ENCODE assay signal across 8 cellular contexts in the genomic region with DNA sequence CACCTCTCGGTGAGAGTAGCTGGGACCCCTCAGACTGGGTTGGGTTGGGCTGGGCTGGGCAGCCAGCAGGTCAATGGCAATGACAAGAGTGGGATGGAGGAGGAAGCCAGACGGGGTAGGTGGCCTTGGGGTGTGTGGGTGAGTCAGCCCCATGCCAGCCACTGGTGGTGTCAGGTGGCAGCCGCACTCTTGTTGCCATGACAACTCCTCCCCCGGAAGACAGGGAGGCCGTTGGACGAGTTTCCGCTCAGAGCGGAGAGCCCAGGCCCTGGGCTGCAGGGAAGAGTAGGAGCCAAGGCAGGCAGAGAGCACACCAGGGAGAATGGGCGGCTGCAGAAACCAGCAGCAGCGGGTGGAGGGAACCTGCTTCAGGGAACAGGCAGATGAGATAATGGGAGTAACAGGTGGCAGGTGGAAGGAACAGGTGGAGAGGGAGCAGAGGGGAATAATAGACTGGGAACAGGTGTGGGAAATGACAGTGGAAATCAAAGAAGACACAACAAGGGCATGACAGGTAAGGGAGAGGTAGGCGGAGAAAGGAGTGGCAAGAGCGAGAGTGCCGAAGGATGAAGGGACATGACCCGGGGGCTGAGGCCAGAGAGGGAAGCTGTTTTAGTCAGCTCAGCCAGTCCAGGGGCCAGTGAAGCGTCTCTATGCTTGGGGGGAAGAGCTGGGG. TPM values are rescaled to one million over a fixed set of nuclear protein-coding genes. Genes with fewer than 3 reads are reported as not detected.
DNase-seq lines count a peak whose midpoint lies in the region; ATAC-seq lines count a peak whose summit lies in the region.

No MANE protein-coding gene starts in this region.

- H3K27me3 ChIP-seq in iPS-15b (ENCODE audit: control insufficient read depth, insufficient read depth, low read length) = no peaks in the 10 kb centered on the region

- H3K9me3 Mint-ChIP-seq in activated T-helper 17 cell treated with anti-CD3 and anti-CD28 coated beads, Interleukin-2, amount 50 U/mL, for 72 hours = no peaks in the 10 kb centered on the region

- H3K4me3 ChIP-seq in iPS-15b (ENCODE audit: low read depth, low read length) = no peak overlapping the region

- H3K4me3 Mint-ChIP-seq in activated T-helper 17 cell treated with anti-CD3 and anti-CD28 coated beads, Interleukin-2, amount 50 U/mL, for 72 hours = peak overlapping the region; percentile 55

- H3K9ac ChIP-seq in ES-I3 (ENCODE audit: low read depth, low read length) (peak overlapping the region; percentile 30; the same call in 1 of the 2 replicates), iPS-15b (ENCODE audit: low read depth, low read length) (peak overlapping the region; percentile 37)

- peaks cover 6% of the 10 kb centered on the region for H3K4me1 Mint-ChIP-seq in activated T-helper 17 cell treated with anti-CD3 and anti-CD28 coated beads, Interleukin-2, amount 50 U/mL, for 72 hours

- H3K4me1 ChIP-seq in ES-I3 (ENCODE audit: insufficient read depth, low read length) (peaks cover 34% of the 10 kb centered on the region), iPS-15b (ENCODE audit: control insufficient read depth, insufficient read depth, low read length) (peaks cover 18% of the 10 kb centered on the region)

- no peaks in the 10 kb centered on the region for H3K36me3 Mint-ChIP-seq in activated T-helper 17 cell treated with anti-CD3 and anti-CD28 coated beads, Interleukin-2, amount 50 U/mL, for 72 hours (ENCODE audit: low read depth)

- H3K27ac Mint-ChIP-seq in activated T-helper 17 cell treated with anti-CD3 and anti-CD28 coated beads, Interleukin-2, amount 50 U/mL, for 72 hours = peak overlapping the region; percentile 72

- peaks cover 24% of the 10 kb centered on the region for H3K27me3 Mint-ChIP-seq in activated T-helper 17 cell treated with anti-CD3 and anti-CD28 coated beads, Interleukin-2, amount 50 U/mL, for 72 hours

- H3K36me3 ChIP-seq in ES-I3 (ENCODE audit: insufficient read depth, low read length) (no peaks in the 10 kb centered on the region), iPS-15b (ENCODE audit: control insufficient read depth, insufficient read depth, low read length) (peaks cover 10% of the 10 kb centered on the region)

- DNase-seq in NCI-H2081 (lab: John Stamatoyannopoulos, UW) = peak; percentile 88 to 94
- DNase-seq in stimulated activated CD4-positive, alpha-beta T cell treated with anti-CD3 and anti-CD28 coated beads, Interleukin-4, amount 100 ng/mL, for 24 hours = peak; percentile 32
- no peak for DNase-seq in foreskin melanocyte
- no peak for DNase-seq in HuH-7.5 (ENCODE audit: low spot score)

- H3K9me3 ChIP-seq in ES-I3 (ENCODE audit: control insufficient read depth, insufficient read depth, low read length) (no peaks in the 10 kb centered on the region), iPS-15b (ENCODE audit: control insufficient read depth, insufficient read depth, low read length) (no peaks in the 10 kb centered on the region)

- peak; percentile 95 for ATAC-seq in activated T-helper 17 cell treated with anti-CD3 and anti-CD28 coated beads, Interleukin-2, amount 50 U/mL, for 72 hours (replicated peaks)
- no peak for ATAC-seq in GM18870 (IDR thresholded peaks at IDR 0.05; ENCODE audit: unreplicated experiment)

RNA-seq across cellular contexts. Expression of gene SPTBN2, which starts 8.7 kb away (rescaled TPM):
- total RNA-seq in activated T-helper 17 cell treated with anti-CD3 and anti-CD28 coated beads, Interleukin-2, amount 50 U/mL, for 72 hours = under 1 TPM; 0.37 to 0.45 TPM

RNA-seq across cellular contexts. Expression of gene RBM4B, which starts 42.7 kb away (rescaled TPM):
- 10 to 100 TPM; 23.6 to 31.4 TPM for total RNA-seq in activated T-helper 17 cell treated with anti-CD3 and anti-CD28 coated beads, Interleukin-2, amount 50 U/mL, for 72 hours

Comparison
In these comparisons a context has a peak if more than half of its experiments do, and no peak if none do; other contexts are left out.
1. DNase-seq: peak in NCI-H2081 (2 of 2) and stimulated activated CD4-positive, alpha-beta T cell treated with anti-CD3 and anti-CD28 coated beads, Interleukin-4, amount 100 ng/mL, for 24 hours (single experiment); none in foreskin melanocyte (single experiment) and HuH-7.5 (single experiment).